22 cellular contexts compared by ENCODE assay signal in the genomic region with DNA sequence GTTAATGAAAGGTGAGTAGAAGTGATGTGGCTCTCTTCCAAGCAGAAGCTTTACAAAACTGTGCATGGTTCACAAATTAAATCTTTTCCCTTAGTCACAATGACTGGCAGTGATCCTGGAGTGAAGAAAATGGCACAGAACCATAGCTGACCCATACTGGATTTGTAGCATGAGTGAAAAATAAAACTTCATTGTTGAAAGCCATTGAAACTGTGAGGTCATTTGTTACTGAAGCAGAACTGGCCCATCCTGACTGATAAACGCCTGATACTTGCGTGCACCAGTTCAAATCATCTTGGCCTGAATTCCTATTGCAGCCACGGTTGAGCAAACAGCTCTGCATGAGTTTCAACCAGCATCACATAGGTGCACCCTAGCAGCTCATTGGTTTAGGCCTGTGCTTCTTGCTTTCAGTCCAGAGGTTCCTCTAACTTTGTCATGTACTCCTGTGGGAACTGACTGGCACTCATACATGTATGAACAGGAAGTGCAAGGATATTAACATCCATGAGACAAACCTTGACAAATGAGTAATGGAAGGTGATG. TPM values are rescaled to one million over a fixed set of nuclear protein-coding genes. Genes with fewer than 3 reads are reported as not detected.
"Had no signal": no experiment of that assay in that cellular context is flagged by ENCODE, and none has a peak within 500 bp of the region (broad histone marks: within the 10 kb centered on the region; RNA-seq: fewer than 3 reads in every experiment).

No MANE protein-coding gene starts in this region.

- ATAC-seq: naive thymus-derived CD4-positive, alpha-beta T cell; stimulated activated naive B cell treated with anti-CD40 and anti-IgM and Interleukin-4, amounts not matched to agents 10 μg/mL and 1 μg/mL and 100 μg/mL, for 72 hours; stimulated activated naive CD8-positive, alpha-beta T cell treated with anti-CD3 and anti-CD28 coated beads, Interleukin-15, amount 100 ng/mL, for 72 hours had no signal

- H3K27me3 ChIP-seq: esophagus muscularis mucosa, heart left ventricle, right lobe of liver, spleen, testis, transverse colon had no signal

- H3K9ac ChIP-seq: parathyroid adenoma had no signal

- H2AFZ ChIP-seq: parathyroid adenoma had no signal

- H3K4me1 ChIP-seq: parathyroid adenoma, prostate gland, right lobe of liver, spleen, transverse colon had no signal

- H3K9me3 ChIP-seq: esophagus muscularis mucosa, heart left ventricle, prostate gland, right lobe of liver, spleen, testis, transverse colon had no signal

- H3K79me2 ChIP-seq: parathyroid adenoma had no signal

- H3K4me3 ChIP-seq: coronary artery, esophagus muscularis mucosa, heart left ventricle, prostate gland, right lobe of liver, spleen, testis, transverse colon had no signal

- H3K27ac ChIP-seq: coronary artery, esophagus muscularis mucosa, heart left ventricle, parathyroid adenoma, prostate gland, right lobe of liver, spleen, testis, transverse colon had no signal

- DNase-seq: effector CD4-positive, alpha-beta T cell; endodermal cell; heart left ventricle; hippocampal formation; mammary epithelial cell; naive thymus-derived CD4-positive, alpha-beta T cell; nephron progenitor cell; retina; right lobe of liver; spleen; stimulated activated CD4-positive, alpha-beta T cell treated with anti-CD3 and anti-CD28 coated beads, Interleukin-15, amount 100 ng/mL, for 24 hours; stimulated activated CD4-positive, alpha-beta T cell treated with anti-CD3 and anti-CD28 coated beads, Interleukin-2, amount 100 ng/mL, for 24 hours; stimulated activated CD4-positive, alpha-beta T cell treated with anti-CD3 and anti-CD28 coated beads, Interleukin-4, amount 100 ng/mL, for 4 hours; stimulated activated naive B cell treated with anti-CD40 and anti-IgM and Interleukin-4, amounts not matched to agents 10 μg/mL and 1 μg/mL and 100 μg/mL, for 72 hours; stimulated activated naive CD8-positive, alpha-beta T cell treated with anti-CD3 and anti-CD28 coated beads, Interleukin-15, amount 100 ng/mL, for 72 hours; testis; transverse colon had no signal

- H3K36me3 ChIP-seq: esophagus muscularis mucosa, heart left ventricle, prostate gland, right lobe of liver, spleen, transverse colon had no signal

RNA-seq across cellular contexts. Expression of gene SAMD5, which starts 40.5 kb away (rescaled TPM):
- total RNA-seq: mononuclear cell; naive thymus-derived CD4-positive, alpha-beta T cell had no signal
- polyA plus RNA-seq: naive thymus-derived CD4-positive, alpha-beta T cell had no signal
